In the genomic region with DNA sequence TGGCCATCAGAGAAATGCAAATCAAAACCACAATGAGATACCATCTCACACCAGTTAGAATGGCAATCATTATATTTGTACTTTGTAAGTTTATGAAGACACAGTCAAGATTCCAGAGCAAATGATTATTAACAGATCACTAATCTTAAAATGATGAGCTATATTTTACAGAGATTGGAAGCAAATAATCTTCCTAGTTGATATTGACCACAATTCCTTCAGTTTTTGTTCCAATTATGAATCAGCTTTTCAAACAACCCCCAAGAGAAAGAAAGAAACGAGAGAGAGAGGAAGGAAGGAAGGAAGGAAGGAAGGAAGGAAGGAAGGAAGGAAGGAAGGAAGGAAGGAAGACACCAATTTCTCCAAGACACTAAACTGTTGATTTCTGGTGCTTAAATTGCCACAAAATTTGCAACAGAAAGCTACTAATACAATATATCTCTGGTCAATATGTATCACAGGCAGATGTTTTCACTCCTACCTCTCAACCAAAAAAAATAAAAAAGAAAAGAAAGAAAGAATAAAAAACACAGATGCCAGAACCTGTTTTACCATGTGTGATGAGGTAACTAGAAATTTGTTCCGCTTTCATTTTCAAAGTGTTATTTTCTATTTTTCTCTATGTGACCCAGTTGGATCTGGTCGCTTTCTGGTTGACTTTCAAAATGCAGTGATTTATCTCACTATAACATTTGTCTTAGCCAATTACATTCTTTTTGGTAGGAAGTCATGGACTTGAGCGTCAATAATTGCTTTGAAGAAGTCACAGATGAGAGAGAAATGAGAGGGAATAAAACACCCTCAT, we compare ENCODE assay signal across 23 cellular contexts.
"Had no signal": no experiment of that assay in that cellular context is flagged by ENCODE, and none has a peak within 500 bp of the region (broad histone marks: within the 10 kb centered on the region; RNA-seq: fewer than 3 reads in every experiment).

No MANE protein-coding gene starts in this region.

- H3K27me3 ChIP-seq: esophagus squamous epithelium, gastrocnemius medialis, heart right ventricle, left lung had no signal

- H3K4me3 ChIP-seq: esophagus squamous epithelium, gastrocnemius medialis, heart right ventricle, left lung, lower lobe of right lung, mucosa of descending colon had no signal

- DNase-seq: cortex of kidney; effector CD8-positive, alpha-beta T cell; effector memory CD8-positive, alpha-beta T cell; endodermal cell; erythroblast; esophagus squamous epithelium; foreskin fibroblast; foreskin melanocyte; gastrocnemius medialis; glutamatergic neuron; head of caudate nucleus; heart right ventricle; hippocampal formation; left cardiac atrium; left lung; left ventricle myocardium superior; lower lobe of right lung; mesenchymal stem cell; mucosa of descending colon; naive B cell; naive thymus-derived CD8-positive, alpha-beta T cell had no signal

- H3K4me1 ChIP-seq: esophagus squamous epithelium, gastrocnemius medialis, heart right ventricle, left lung, lower lobe of right lung had no signal

- H3K9me3 ChIP-seq: esophagus squamous epithelium, gastrocnemius medialis, lower lobe of right lung, mucosa of descending colon had no signal

- H3K27ac ChIP-seq: epithelial cell of prostate, esophagus squamous epithelium, gastrocnemius medialis, heart right ventricle, left lung, lower lobe of right lung had no signal

- ATAC-seq: effector memory CD8-positive, alpha-beta T cell; esophagus mucosa; gastrocnemius medialis; heart right ventricle; left cardiac atrium; left lung; left ventricle myocardium superior; lower lobe of right lung; mucosa of descending colon; naive thymus-derived CD8-positive, alpha-beta T cell had no signal

- H3K36me3 ChIP-seq: esophagus squamous epithelium, gastrocnemius medialis, heart right ventricle, left lung, lower lobe of right lung had no signal
